8 cellular contexts compared by ENCODE assay signal in the genomic region with DNA sequence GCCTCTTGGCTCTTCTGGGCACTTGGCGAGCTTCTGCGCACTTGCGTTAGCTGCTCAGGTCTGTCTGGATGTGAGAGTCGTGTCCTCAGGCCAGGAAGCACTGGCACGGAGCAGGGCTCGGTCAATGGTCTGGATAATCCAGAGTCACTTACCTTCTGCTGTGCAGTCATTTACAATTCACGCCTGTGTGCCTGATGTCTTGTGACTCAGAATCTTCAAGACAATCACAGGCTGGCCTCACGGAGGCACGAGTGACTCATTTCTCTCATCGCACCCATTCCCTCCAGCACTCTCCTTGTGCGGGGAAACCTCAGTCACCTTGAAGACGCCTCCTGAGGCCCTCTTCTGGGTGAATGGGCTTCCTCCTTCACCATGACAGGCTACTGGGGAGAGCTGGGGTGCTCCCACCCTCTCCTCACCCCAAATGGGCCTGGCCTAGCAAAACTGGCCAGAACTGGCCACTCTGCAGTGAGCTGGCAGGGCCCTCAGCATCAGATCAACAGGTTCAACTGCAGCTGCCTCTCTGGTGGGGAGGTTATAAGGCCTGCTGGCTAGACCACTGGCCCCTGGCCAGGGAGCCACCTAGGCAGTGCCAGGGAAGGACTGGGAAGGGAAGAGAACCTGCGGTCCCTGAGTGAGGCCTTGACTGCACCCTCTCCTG. TPM values are rescaled to one million over a fixed set of nuclear protein-coding genes. Genes with fewer than 3 reads are reported as not detected.
DNase-seq lines count a peak whose midpoint lies in the region; ATAC-seq and TF ChIP-seq lines count a peak whose summit lies in the region.

No MANE protein-coding gene starts in this region.

- peak overlapping the region; percentile 83 for H3K4me3 Mint-ChIP-seq in stimulated activated memory B cell treated with anti-CD40 and anti-IgM and Interleukin-4, amounts not matched to agents 10 μg/mL and 1 μg/mL and 100 μg/mL, for 72 hours

- intact Hi-C loops in aorta (cut with DNase I): no loop called here

- H3K9ac ChIP-seq in muscle layer of colon (ENCODE audit: low read length): peak overlapping the region; percentile 84

- WGBS in aorta, 2 donors: 65 to 74% methylated on average over 13 of the region's 13 CpGs

- peak overlapping the region; percentile 95 for H3K27ac Mint-ChIP-seq in stimulated activated memory B cell treated with anti-CD40 and anti-IgM and Interleukin-4, amounts not matched to agents 10 μg/mL and 1 μg/mL and 100 μg/mL, for 72 hours

- peaks cover 33% of the 10 kb centered on the region for H3K4me1 ChIP-seq in muscle layer of colon (ENCODE audit: insufficient read depth, low read length)
- H3K4me1 ChIP-seq in aorta (ENCODE audit: control insufficient read depth in 1 of 2, insufficient read depth in 2 of 2, low read length in 2 of 2): no peaks in the 10 kb centered on the region

- peak; percentile 76 for DNase-seq in AG20443 (ENCODE audit: low spot score)
- peak; percentile 24 for DNase-seq in central memory CD4-positive, alpha-beta T cell
- DNase-seq in aorta: no peak
- DNase-seq in NCI-H2171 (lab: John Stamatoyannopoulos, UW): no peak

- H3K4me1 Mint-ChIP-seq in stimulated activated memory B cell treated with anti-CD40 and anti-IgM and Interleukin-4, amounts not matched to agents 10 μg/mL and 1 μg/mL and 100 μg/mL, for 72 hours: peaks cover 61% of the 10 kb centered on the region

- no peaks in the 10 kb centered on the region for H3K27me3 Mint-ChIP-seq in stimulated activated memory B cell treated with anti-CD40 and anti-IgM and Interleukin-4, amounts not matched to agents 10 μg/mL and 1 μg/mL and 100 μg/mL, for 72 hours

- H3K4me3 ChIP-seq in WI38 (ENCODE audit: low read depth, low read length) (peak overlapping the region; percentile 83), muscle layer of colon (ENCODE audit: low read depth in 1 of 2, low read length in 2 of 2) (peak overlapping the region in 1 of 2 donors; percentile 86), aorta (ENCODE audit: low read length in 2 of 2) (peak overlapping the region in 1 of 2 donors; percentile 24)

- H3K36me3 Mint-ChIP-seq in stimulated activated memory B cell treated with anti-CD40 and anti-IgM and Interleukin-4, amounts not matched to agents 10 μg/mL and 1 μg/mL and 100 μg/mL, for 72 hours: peaks cover 5% of the 10 kb centered on the region

- no peaks in the 10 kb centered on the region for H3K9me3 Mint-ChIP-seq in stimulated activated memory B cell treated with anti-CD40 and anti-IgM and Interleukin-4, amounts not matched to agents 10 μg/mL and 1 μg/mL and 100 μg/mL, for 72 hours

- H3K27me3 ChIP-seq in muscle layer of colon (ENCODE audit: control insufficient read depth in 1 of 2, insufficient read depth in 2 of 2, low read length in 2 of 2) (no peaks in the 10 kb centered on the region), aorta (ENCODE audit: control insufficient read depth in 1 of 2, insufficient read depth in 2 of 2, low read length in 1 of 2) (no peaks in the 10 kb centered on the region)

- H3K36me3 ChIP-seq in muscle layer of colon (ENCODE audit: insufficient read depth, low read length) (peaks cover 5% of the 10 kb centered on the region), aorta (ENCODE audit: control insufficient read depth in 1 of 2, insufficient read depth in 2 of 2, low read length in 1 of 2) (no peaks in the 10 kb centered on the region)

- peak; percentile 23 for ATAC-seq in HG03432 (IDR thresholded peaks at IDR 0.05; ENCODE audit: unreplicated experiment)
- peak; percentile 52 for ATAC-seq in stimulated activated memory B cell treated with anti-CD40 and anti-IgM and Interleukin-4, amounts not matched to agents 10 μg/mL and 1 μg/mL and 100 μg/mL, for 72 hours
- no peak for ATAC-seq in aorta (ENCODE audit: low FRiP score)

- no peak for TF ChIP-seq CTCF in WI38 (IDR thresholded peaks at IDR 0.05; ENCODE audit: low read depth, low read length)

- H3K9me3 ChIP-seq in muscle layer of colon (ENCODE audit: low read length) (no peaks in the 10 kb centered on the region), aorta (ENCODE audit: control insufficient read depth, low read length) (no peaks in the 10 kb centered on the region)

- H3K27ac ChIP-seq in muscle layer of colon (ENCODE audit: low read depth, low read length) (peak overlapping the region; percentile 90), aorta (ENCODE audit: low read depth in 1 of 2, low read length in 2 of 2) (no peak overlapping the region)

RNA-seq across cellular contexts. Expression of a gene that starts 1.9 kb away (rescaled TPM):
- total RNA-seq in aorta: 10 to 100 TPM; 27.9 to 33.9 TPM
- polyA plus RNA-seq in aorta: 10 to 100 TPM; 15.3 to 24.1 TPM

RNA-seq across cellular contexts. Expression of a gene that starts 34.5 kb away (rescaled TPM):
- total RNA-seq in aorta: not detected
- under 1 TPM in 1 of 2 donors, not detected in 1; 0.05 TPM for polyA plus RNA-seq in aorta

RNA-seq across cellular contexts. Expression of a gene that starts 41.2 kb away (rescaled TPM):
- total RNA-seq in aorta: 1 to 10 TPM in 1 of 2 donors, under 1 TPM in 1; 0.52 to 2.2 TPM
- 1 to 10 TPM in 1 of 2 donors, under 1 TPM in 1; 0.25 to 2.6 TPM for polyA plus RNA-seq in aorta

RNA-seq across cellular contexts. Expression of a gene that starts 44.1 kb away (rescaled TPM):
- 10 to 100 TPM; 25.8 to 38.5 TPM for total RNA-seq in aorta
- 10 to 100 TPM; 10.8 to 92.2 TPM for polyA plus RNA-seq in aorta

Comparison
In these comparisons a context has a peak if more than half of its experiments do, and no peak if none do; other contexts are left out.
1. DNase-seq: peak in AG20443 (single experiment) and central memory CD4-positive, alpha-beta T cell (single experiment); none in aorta (0 of 2) and NCI-H2171 (single experiment).